In the genomic region with DNA sequence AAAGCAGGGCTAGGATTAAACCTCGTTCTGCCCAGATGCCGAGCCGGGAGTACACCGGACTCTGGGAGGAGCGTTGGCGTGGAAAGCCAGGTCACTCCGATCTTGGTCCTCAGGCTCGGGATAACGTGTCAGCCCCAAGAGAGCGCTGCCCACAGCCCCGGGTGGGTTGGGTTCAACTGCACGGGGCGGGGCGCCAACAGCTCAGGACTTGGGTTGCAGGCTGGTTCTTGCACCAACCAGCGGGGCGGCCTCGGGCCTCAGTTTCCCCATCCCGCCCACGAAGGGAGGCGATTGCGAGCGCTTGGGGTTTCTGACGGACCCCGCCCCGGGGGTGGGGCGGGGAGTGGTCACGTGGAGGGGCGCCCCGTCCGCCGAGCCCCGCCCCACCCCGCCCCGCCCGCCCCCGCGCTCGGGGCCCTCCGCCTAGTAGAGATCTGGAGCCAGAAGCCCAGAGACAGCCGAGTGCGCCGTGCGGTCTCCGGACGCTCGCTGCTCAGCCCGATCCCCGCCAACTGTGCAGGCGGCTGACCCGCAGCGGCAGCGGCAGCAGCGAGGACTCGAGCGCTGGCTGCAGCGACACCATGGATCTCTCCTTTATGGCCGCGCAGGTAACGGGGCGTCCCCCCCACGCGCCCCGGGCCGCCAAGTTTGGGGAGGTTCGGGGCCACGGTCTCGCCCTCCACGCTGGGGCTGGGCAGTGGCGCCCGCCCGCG, we compare ENCODE assay signal across 8 cellular contexts. TPM values are rescaled to one million over a fixed set of nuclear protein-coding genes. Genes with fewer than 3 reads are reported as not detected.
DNase-seq lines count a peak whose midpoint lies in the region; ATAC-seq and TF ChIP-seq lines count a peak whose summit lies in the region.

A gene (plus strand): TSS at position 443 of the 713 bp plus-strand sequence. CDS start 139 bp downstream, at position 582.

- DNase-seq in BJ (ENCODE audit: low read depth) (no peak), H4 (ENCODE audit: low spot score) (peak; percentile 30), PC-3 (no peak), heart left ventricle (peak; percentile 60 to 78 (median 69)), posterior cingulate gyrus (peak; percentile 65 to 96 (median 76)), ureter (ENCODE audit: low spot score) (peak; percentile 69), SIG-M5 (lab: John Stamatoyannopoulos, UW) (no peak)
- DNase-seq in activated naive CD8-positive, alpha-beta T cell treated with anti-CD3 and anti-CD28 coated beads for 36 hours, result peak; percentile 57

- no peaks in the 10 kb centered on the region for H3K9me3 Mint-ChIP-seq in activated naive CD8-positive, alpha-beta T cell treated with anti-CD3 and anti-CD28 coated beads for 36 hours

- H2AFZ ChIP-seq in PC-3 (ENCODE audit: low read length), result no peak within 1 kb of the TSS

- no TSS peak for BruUV-seq in PC-3 (replicated peaks; lab: Mats Ljungman, UMichigan)

- H3K36me3 ChIP-seq in BJ (ENCODE audit: control insufficient read depth, insufficient read depth, low read length) (peaks cover 2% of the 10 kb centered on the region), PC-3 (ENCODE audit: low read depth, low read length) (no peaks in the 10 kb centered on the region), heart left ventricle (no peaks in the 10 kb centered on the region)

- no peak for TF ChIP-seq POLR2A in heart left ventricle (IDR thresholded peaks at IDR 0.05)

- no peaks in the 10 kb centered on the region for H3K9me3 ChIP-seq in PC-3 (ENCODE audit: low read length)
- no peaks in the 10 kb centered on the region for H3K9me3 ChIP-seq in heart left ventricle

- H3K4me1 ChIP-seq in PC-3 (ENCODE audit: insufficient read depth, low read length), result no peaks in the 10 kb centered on the region
- peaks cover 0 to 29% (median 9%) of the 10 kb centered on the region in 12 donors for H3K4me1 ChIP-seq in heart left ventricle

- peaks cover 61% of the 10 kb centered on the region for H3K27me3 Mint-ChIP-seq in activated naive CD8-positive, alpha-beta T cell treated with anti-CD3 and anti-CD28 coated beads for 36 hours

- peak within 1 kb of the TSS; percentile 80 for H3K4me3 Mint-ChIP-seq in activated naive CD8-positive, alpha-beta T cell treated with anti-CD3 and anti-CD28 coated beads for 36 hours

- H3K27ac Mint-ChIP-seq in activated naive CD8-positive, alpha-beta T cell treated with anti-CD3 and anti-CD28 coated beads for 36 hours, result no peak within 1 kb of the TSS

- peaks cover 6% of the 10 kb centered on the region for H3K4me1 Mint-ChIP-seq in activated naive CD8-positive, alpha-beta T cell treated with anti-CD3 and anti-CD28 coated beads for 36 hours

- H3K27ac ChIP-seq in PC-3 (ENCODE audit: low read length) (no peak within 1 kb of the TSS), heart left ventricle (peak within 1 kb of the TSS in 7 of 12 donors; percentile 8 to 83 (median 40))

- peak within 1 kb of the TSS; percentile 22; the same call in 1 of the 2 replicates for H3K4me2 ChIP-seq in PC-3 (ENCODE audit: low read length)

- peaks cover 7% of the 10 kb centered on the region for H3K27me3 ChIP-seq in BJ (ENCODE audit: control insufficient read depth, insufficient read depth, low read length)
- peaks cover 63% of the 10 kb centered on the region for H3K27me3 ChIP-seq in PC-3 (ENCODE audit: low read length)
- H3K27me3 ChIP-seq in heart left ventricle, result peaks cover 6 to 49% (median 13%) of the 10 kb centered on the region in 9 donors

- TF ChIP-seq CTCF in BJ (IDR thresholded peaks at IDR 0.05; ENCODE audit: insufficient read depth, low read depth, low read length) (no peak), PC-3 (conservative IDR thresholded peaks at IDR 0.05; ENCODE audit: low read depth, low read length) (no peak), heart left ventricle (IDR thresholded peaks at IDR 0.05) (no peak)

- WGBS in heart left ventricle, 4 donors, result 1% methylated on average over 14 to 72 of the region's 72 CpGs

- H3K9me2 ChIP-seq in PC-3 (replicated peaks; ENCODE audit: low read length), result no peaks in the 10 kb centered on the region

- no peak within 1 kb of the TSS for H3K9ac ChIP-seq in PC-3 (ENCODE audit: low read length)

- H3K4me3 ChIP-seq in BJ (ENCODE audit: low read depth, low read length) (peak within 1 kb of the TSS; percentile 96), PC-3 (ENCODE audit: low read length) (no peak within 1 kb of the TSS), heart left ventricle (peak within 1 kb of the TSS; percentile 53 to 85 (median 66))

- no peaks in the 10 kb centered on the region for H3K79me2 ChIP-seq in PC-3 (ENCODE audit: low read length)

- CTCF ChIA-PET in BJ (lab: Yijun Ruan, JAX), result interaction anchor here (1.2 kb wide), 1 partner anchor 59 kb away, joined by 3 read pairs; no protein-coding TSS in a partner anchor
- CTCF ChIA-PET in PC-3 (lab: Charles Lee), result no interaction called here

- no peaks in the 10 kb centered on the region for H3F3A ChIP-seq in PC-3 (ENCODE audit: low read length, unreplicated experiment)

- ATAC-seq in PC-3 (no peak), heart left ventricle (peak; percentile 54 to 95 (median 87))

- intact Hi-C loops in PC-3 (cut with micrococcal nuclease), result no loop called here
- intact Hi-C loops in heart left ventricle (cut with DNase I), result no loop called here
- intact Hi-C loops in posterior cingulate gyrus (cut with DNase I), result loop anchor here (5.0 kb wide), 1 partner anchor 53 kb away; no protein-coding TSS in a partner anchor

- H3K36me3 Mint-ChIP-seq in activated naive CD8-positive, alpha-beta T cell treated with anti-CD3 and anti-CD28 coated beads for 36 hours, result no peaks in the 10 kb centered on the region

- no peaks in the 10 kb centered on the region for H4K20me1 ChIP-seq in PC-3 (ENCODE audit: low read length)

- POLR2A ChIA-PET in BJ (lab: Charles Lee), result no interaction called here
- POLR2A ChIA-PET in PC-3 (lab: Charles Lee; ENCODE audit: unreplicated experiment), result no interaction called here

RNA-seq across cellular contexts. Expression of the gene that starts here (rescaled TPM):
- polyA plus RNA-seq in BJ (2011; rRNA removed) (13.2 and 13.9 TPM in 2 replicates), heart left ventricle (1 to 10 TPM in 1 of 2 donors, under 1 TPM in 1; 0.76 to 1.5 TPM)
- 10.9 and 11.1 TPM in 2 replicates for polyA minus RNA-seq in BJ (2011; rRNA and poly(A)+ RNA removed)
- total RNA-seq in H4 (2014; rRNA removed; shearing (Covaris generic)), result 7.4 and 9.4 TPM in 2 replicates
- total RNA-seq in PC-3 (2014; rRNA removed) (0.06 TPM in 1 of 2 replicates, not detected in the other), heart left ventricle (10 to 100 TPM in 2 of 9 donors, 1 to 10 TPM in 6, under 1 TPM in 1; 0.89 to 14.9 (median 2.1) TPM), ureter (6.7 TPM)
- total RNA-seq in activated naive CD8-positive, alpha-beta T cell treated with anti-CD3 and anti-CD28 coated beads for 36 hours, result 1 to 10 TPM; 1.7 to 2.2 TPM

Comparison
In these comparisons a context has a peak if more than half of its experiments do, and no peak if none do; other contexts are left out.
1. DNase-seq: peak in H4 (single experiment), activated naive CD8-positive, alpha-beta T cell treated with anti-CD3 and anti-CD28 coated beads for 36 hours (single experiment), heart left ventricle (5 of 5), posterior cingulate gyrus (10 of 10) and ureter (single experiment); none in BJ (single experiment), PC-3 (single experiment) and SIG-M5 (single experiment).